Comparison of ENCODE assay signal across 9 cellular contexts in the genomic region with DNA sequence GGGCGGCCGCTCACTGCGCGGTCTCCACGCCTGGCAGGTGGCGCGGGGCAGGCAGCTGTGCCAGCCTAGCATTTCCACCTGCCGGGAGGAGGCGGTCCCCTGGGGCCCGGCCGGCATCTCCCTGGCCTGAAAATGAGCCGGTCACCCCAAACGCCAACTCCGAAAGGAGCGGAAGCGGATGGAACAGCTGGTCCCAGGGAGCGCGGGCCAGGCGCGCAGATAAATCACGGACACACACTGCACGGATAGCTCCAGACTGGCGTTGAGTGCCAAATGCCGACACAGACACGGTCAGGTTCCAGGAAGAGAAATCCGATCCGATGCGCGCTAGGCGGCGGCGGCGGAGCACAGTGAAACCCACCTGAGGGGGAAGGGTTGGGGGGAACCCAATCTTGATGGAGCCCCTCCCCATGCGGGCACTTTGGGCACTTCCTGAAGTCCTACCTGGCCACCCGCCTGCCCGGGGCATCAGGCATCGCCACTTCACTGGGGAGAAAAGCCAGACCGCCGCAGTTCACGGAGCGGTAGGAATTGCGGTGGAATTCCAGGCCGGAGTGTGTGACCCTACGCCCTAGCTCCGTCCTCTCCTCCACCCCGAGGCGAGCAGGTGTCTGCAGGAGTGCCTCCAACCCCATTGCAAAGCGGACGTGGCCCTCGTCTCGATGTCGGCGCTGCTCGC. TPM values are rescaled to one million over a fixed set of nuclear protein-coding genes. Genes with fewer than 3 reads are reported as not detected.
DNase-seq lines count a peak whose midpoint lies in the region; ATAC-seq, FAIRE-seq and TF ChIP-seq lines count a peak whose summit lies in the region.
"Had no signal": no experiment of that assay in that cellular context is flagged by ENCODE, and none has a peak within 500 bp of the region (broad histone marks: within the 10 kb centered on the region; RNA-seq: fewer than 3 reads in every experiment).

No MANE protein-coding gene starts in this region.

- no peaks in the 10 kb centered on the region for H3K9me3 ChIP-seq in astrocyte (ENCODE audit: insufficient read depth, low read depth, low read length)

- no peak overlapping the region for H3K27ac ChIP-seq in astrocyte (ENCODE audit: low read depth, low read length)
- H3K27ac ChIP-seq: epithelial cell of prostate had no signal

- H3K4me1 Mint-ChIP-seq in IgD-negative memory B cell (peaks cover 5 to 18% (median 12%) of the 10 kb centered on the region in 3 donors), astrocyte (ENCODE audit: low read depth, unreplicated experiment) (peaks cover 2% of the 10 kb centered on the region)

- H3K36me3 ChIP-seq in astrocyte (ENCODE audit: insufficient read depth, low read length), result no peaks in the 10 kb centered on the region

- H3K4me1 ChIP-seq in astrocyte (ENCODE audit: insufficient read depth, low read length), result peaks cover 4% of the 10 kb centered on the region

- peak overlapping the region; percentile 52 for H2AFZ ChIP-seq in astrocyte (ENCODE audit: low read depth, low read length)

- DNase-seq in astrocyte (ENCODE audit: low read depth), result peak; percentile 16
- DNase-seq in islet precursor cell, result peak; percentile 73
- DNase-seq in stimulated activated naive CD8-positive, alpha-beta T cell treated with anti-CD3 and anti-CD28 coated beads, Interleukin-15, Interleukin-2, amounts not matched to agents 100 U/mL and 50 U/mL, for 24 hours, result peak; percentile 5
- no peak for DNase-seq in H54 (ENCODE audit: insufficient read length, low spot score)
- no peak for DNase-seq in foreskin melanocyte
- DNase-seq in stimulated activated CD4-positive, alpha-beta T cell treated with anti-CD3 and anti-CD28 coated beads, Interleukin-4, amount 100 ng/mL, for 1 hour, result no peak

- no peak for TF ChIP-seq CTCF in astrocyte (IDR thresholded peaks at IDR 0.05; ENCODE audit: insufficient read depth, low read depth, low read length)

- H4K20me1 ChIP-seq in astrocyte (ENCODE audit: insufficient read depth, low read length), result no peaks in the 10 kb centered on the region

- no peak for ATAC-seq in stimulated activated naive CD8-positive, alpha-beta T cell treated with anti-CD3 and anti-CD28 coated beads, Interleukin-15, Interleukin-2, amounts not matched to agents 100 U/mL and 50 U/mL, for 24 hours
- no peak for ATAC-seq in HG02798 (IDR thresholded peaks at IDR 0.05; ENCODE audit: poor library complexity, unreplicated experiment)

- no peaks in the 10 kb centered on the region for H3K79me2 ChIP-seq in astrocyte (ENCODE audit: insufficient read depth, low read length)

- FAIRE-seq in astrocyte (lab: Jason Lieb, UNC) (no peak), H54 (lab: Jason Lieb, UNC) (no peak)

- H3K4me3 ChIP-seq in astrocyte (ENCODE audit: insufficient read depth, low read depth, low read length), result peak overlapping the region; percentile 33

- no peaks in the 10 kb centered on the region for H3K9me3 Mint-ChIP-seq in IgD-negative memory B cell
- no peaks in the 10 kb centered on the region for H3K9me3 Mint-ChIP-seq in astrocyte (ENCODE audit: unreplicated experiment)

- peaks cover 35% of the 10 kb centered on the region for H3K27me3 Mint-ChIP-seq in IgD-negative memory B cell
- peaks cover 80% of the 10 kb centered on the region for H3K27me3 Mint-ChIP-seq in astrocyte (ENCODE audit: low read depth, unreplicated experiment)

- TF ChIP-seq POLR2A in H54 (IDR thresholded peaks at IDR 0.05; ENCODE audit: low read depth, low read length), result no peak

- H3K4me3 Mint-ChIP-seq in IgD-negative memory B cell (peak overlapping the region in 3 of 4 donors; percentile 17 to 83 (median 48)), astrocyte (ENCODE audit: unreplicated experiment) (no peak overlapping the region)

- no peak overlapping the region for H3K9ac ChIP-seq in astrocyte (ENCODE audit: low read length)

- H3K27me3 ChIP-seq in astrocyte (ENCODE audit: insufficient read depth, low read length), result peaks cover 63% of the 10 kb centered on the region

- no peak overlapping the region for H3K27ac Mint-ChIP-seq in IgD-negative memory B cell
- no peak overlapping the region for H3K27ac Mint-ChIP-seq in astrocyte (ENCODE audit: unreplicated experiment)

- peak overlapping the region; percentile 75 for H3K4me2 ChIP-seq in astrocyte (ENCODE audit: low read length)

- peaks cover 5% of the 10 kb centered on the region for H3K36me3 Mint-ChIP-seq in IgD-negative memory B cell
- peaks cover 2% of the 10 kb centered on the region for H3K36me3 Mint-ChIP-seq in astrocyte (ENCODE audit: low read depth, unreplicated experiment)

RNA-seq across cellular contexts. Expression of a gene that starts 0.6 kb away (rescaled TPM):
- polyA plus RNA-seq in IgD-negative memory B cell, result 0.11 TPM
- 0.05 and 0.14 TPM in 2 replicates for total RNA-seq in astrocyte

Comparison
In these comparisons a context has a peak if more than half of its experiments do, and no peak if none do; other contexts are left out.
1. DNase-seq: peak in astrocyte (single experiment), islet precursor cell (single experiment) and stimulated activated naive CD8-positive, alpha-beta T cell treated with anti-CD3 and anti-CD28 coated beads, Interleukin-15, Interleukin-2, amounts not matched to agents 100 U/mL and 50 U/mL, for 24 hours (single experiment); none in H54 (single experiment), foreskin melanocyte (single experiment) and stimulated activated CD4-positive, alpha-beta T cell treated with anti-CD3 and anti-CD28 coated beads, Interleukin-4, amount 100 ng/mL, for 1 hour (single experiment).